Comparison of ENCODE assay signal across 15 cellular contexts in genomic region chr1:44630116-44630515, GRCh38. TPM values are rescaled to one million over a fixed set of nuclear protein-coding genes. Genes with fewer than 3 reads are reported as not detected.
DNase-seq lines count a peak whose midpoint lies in the region; ATAC-seq and TF ChIP-seq lines count a peak whose summit lies in the region.
"Had no signal": no experiment of that assay in that cellular context is flagged by ENCODE, and none has a peak within 500 bp of the region (broad histone marks: within the 10 kb centered on the region; RNA-seq: fewer than 3 reads in every experiment).

No MANE protein-coding gene starts in this region.

- H3K4me1 ChIP-seq in aorta (ENCODE audit: control insufficient read depth in 1 of 2, insufficient read depth in 2 of 2, low read length in 2 of 2) = no peaks in the 10 kb centered on the region

- no peak for ATAC-seq in activated T-helper 17 cell treated with anti-CD3 and anti-CD28 coated beads, Interleukin-2, amount 50 U/mL, for 72 hours (replicated peaks)
- ATAC-seq in aorta (ENCODE audit: low FRiP score) = no peak
- ATAC-seq in HG03565 (IDR thresholded peaks at IDR 0.05; ENCODE audit: unreplicated experiment) = no peak
- ATAC-seq: GM12878, left ventricle myocardium superior had no signal

- no peaks in the 10 kb centered on the region for H3K9me3 Mint-ChIP-seq in activated T-helper 17 cell treated with anti-CD3 and anti-CD28 coated beads, Interleukin-2, amount 50 U/mL, for 72 hours
- no peaks in the 10 kb centered on the region for H3K9me3 Mint-ChIP-seq in immature natural killer cell

- intact Hi-C loops in aorta (cut with DNase I) = no loop called here

- POLR2A ChIA-PET in AG04450 (lab: Yijun Ruan, JAX) = no interaction called here

- peaks cover 35% of the 10 kb centered on the region for H3K36me3 Mint-ChIP-seq in activated T-helper 17 cell treated with anti-CD3 and anti-CD28 coated beads, Interleukin-2, amount 50 U/mL, for 72 hours (ENCODE audit: low read depth)
- peaks cover 0 to 5% (median 4%) of the 10 kb centered on the region in 3 donors for H3K36me3 Mint-ChIP-seq in immature natural killer cell

- WGBS in aorta, 2 donors = 93 to 98% methylated on average over 2 of the region's 2 CpGs

- no peaks in the 10 kb centered on the region for H3K36me3 ChIP-seq in aorta (ENCODE audit: control insufficient read depth in 1 of 2, insufficient read depth in 2 of 2, low read length in 1 of 2)

- H3K4me1 Mint-ChIP-seq in activated T-helper 17 cell treated with anti-CD3 and anti-CD28 coated beads, Interleukin-2, amount 50 U/mL, for 72 hours = peaks cover 28% of the 10 kb centered on the region
- H3K4me1 Mint-ChIP-seq in immature natural killer cell = peaks cover 39 to 42% of the 10 kb centered on the region in 2 donors

- H3K27me3 ChIP-seq in AG04450 (ENCODE audit: control insufficient read depth, insufficient read depth, low read length) (no peaks in the 10 kb centered on the region), aorta (ENCODE audit: control insufficient read depth in 1 of 2, insufficient read depth in 2 of 2, low read length in 1 of 2) (no peaks in the 10 kb centered on the region)
- H3K27me3 ChIP-seq: stomach had no signal

- no peak for DNase-seq in AG04450 (ENCODE audit: low read depth, low spot score)
- DNase-seq in EH (ENCODE audit: low read depth) = peak; percentile 69
- no peak for DNase-seq in immature natural killer cell
- no peak for DNase-seq in aorta
- DNase-seq in NCI-H1105 (lab: John Stamatoyannopoulos, UW) = no peak
- DNase-seq in COLO829 (ENCODE audit: low spot score) = no peak
- DNase-seq: activated effector memory CD4-positive, alpha-beta T cell treated with anti-CD3 and anti-CD28 coated beads, Interleukin-2, amount 50 U/mL, for 16 hours; head of caudate nucleus; left ventricle myocardium superior; stimulated activated CD4-positive, alpha-beta T cell treated with anti-CD3 and anti-CD28 coated beads, Interleukin-2, amount 100 ng/mL, for 24 hours; stomach had no signal

- peak overlapping the region; percentile 73 for H3K4me3 Mint-ChIP-seq in activated T-helper 17 cell treated with anti-CD3 and anti-CD28 coated beads, Interleukin-2, amount 50 U/mL, for 72 hours
- H3K4me3 Mint-ChIP-seq in immature natural killer cell = peak overlapping the region; percentile 82 to 95 (median 92)

- peak overlapping the region; percentile 73 for H3K27ac Mint-ChIP-seq in activated T-helper 17 cell treated with anti-CD3 and anti-CD28 coated beads, Interleukin-2, amount 50 U/mL, for 72 hours
- peak overlapping the region in 5 of 6 donors; percentile 87 to 95 (median 92) for H3K27ac Mint-ChIP-seq in immature natural killer cell

- TF ChIP-seq CTCF in AG04450 (IDR thresholded peaks at IDR 0.05; ENCODE audit: low read depth, low read length) = no peak

- H3K4me3 ChIP-seq in AG04450 (ENCODE audit: low read depth, low read length) = no peak overlapping the region
- no peak overlapping the region for H3K4me3 ChIP-seq in aorta (ENCODE audit: low read length in 2 of 2)
- H3K4me3 ChIP-seq: GM12878, stomach had no signal

- no peaks in the 10 kb centered on the region for H3K9me3 ChIP-seq in AG04450 (ENCODE audit: control insufficient read depth, insufficient read depth, low read length)
- H3K9me3 ChIP-seq in aorta (ENCODE audit: control insufficient read depth, low read length) = no peaks in the 10 kb centered on the region
- H3K9me3 ChIP-seq: stomach had no signal

- peak overlapping the region; percentile 47 for H3K27ac ChIP-seq in AG04450 (ENCODE audit: low read depth, low read length)
- no peak overlapping the region for H3K27ac ChIP-seq in aorta (ENCODE audit: low read depth in 1 of 2, low read length in 2 of 2)

- H3K27me3 Mint-ChIP-seq in activated T-helper 17 cell treated with anti-CD3 and anti-CD28 coated beads, Interleukin-2, amount 50 U/mL, for 72 hours = no peaks in the 10 kb centered on the region
- H3K27me3 Mint-ChIP-seq in immature natural killer cell (ENCODE audit: low read depth in 3 of 3) = peaks cover 9 to 14% (median 10%) of the 10 kb centered on the region in 3 donors

- CTCF ChIA-PET in AG04450 (lab: Charles Lee) = interaction anchor here (1.2 to 2.6 kb wide), 4 partner anchors 13 to 23 kb away, joined by 3 to 13 read pairs (median 6); no protein-coding TSS in a partner anchor

RNA-seq across cellular contexts. Expression of gene TMEM53, which starts 44.2 kb away (rescaled TPM):
- polyA plus RNA-seq in AG04450 (2011; rRNA removed) (4.4 and 6.1 TPM in 2 replicates), immature natural killer cell (1 to 10 TPM; 4.2 to 8.8 (median 8.7) TPM), aorta (1 to 10 TPM; 8.4 to 9.9 TPM)
- 3.6 and 7.8 TPM in 2 replicates for polyA minus RNA-seq in AG04450 (2011; rRNA and poly(A)+ RNA removed)
- 1 to 10 TPM; 3.5 to 4.2 TPM for total RNA-seq in activated T-helper 17 cell treated with anti-CD3 and anti-CD28 coated beads, Interleukin-2, amount 50 U/mL, for 72 hours
- 1 to 10 TPM; 5.4 to 6.6 TPM for total RNA-seq in aorta

RNA-seq across cellular contexts. Expression of gene ARMH1, which starts 44.4 kb away (rescaled TPM):
- 2.7 and 3.4 TPM in 2 replicates for polyA plus RNA-seq in AG04450 (2011; rRNA removed)
- 1.0 and 1.7 TPM in 2 replicates for polyA minus RNA-seq in AG04450 (2011; rRNA and poly(A)+ RNA removed)
- 10 to 100 TPM; 10.7 to 65.8 TPM for total RNA-seq in activated T-helper 17 cell treated with anti-CD3 and anti-CD28 coated beads, Interleukin-2, amount 50 U/mL, for 72 hours
- 1 to 10 TPM in 1 of 3 donors, under 1 TPM in 1, not detected in 1; 0.50 to 1.6 TPM for polyA plus RNA-seq in immature natural killer cell
- total RNA-seq in aorta = 1 to 10 TPM; 1.5 to 6.7 TPM
- 1 to 10 TPM in 1 of 2 donors, under 1 TPM in 1; 0.63 to 2.0 TPM for polyA plus RNA-seq in aorta
- total RNA-seq: LHCN-M2 had no signal
